18 cellular contexts compared by ENCODE assay signal in genomic region chr16:55506083-55506482, GRCh38. TPM values are rescaled to one million over a fixed set of nuclear protein-coding genes. Genes with fewer than 3 reads are reported as not detected.
DNase-seq lines count a peak whose midpoint lies in the region; ATAC-seq, FAIRE-seq and TF ChIP-seq lines count a peak whose summit lies in the region.
"Had no signal": no experiment of that assay in that cellular context is flagged by ENCODE, and none has a peak within 500 bp of the region (broad histone marks: within the 10 kb centered on the region; RNA-seq: fewer than 3 reads in every experiment).

No MANE protein-coding gene starts in this region.

- H3K4me1 Mint-ChIP-seq in glutamatergic neuron (ENCODE audit: low read depth, unreplicated experiment): peaks cover 10% of the 10 kb centered on the region

- no peaks in the 10 kb centered on the region for H3K36me3 Mint-ChIP-seq in glutamatergic neuron (ENCODE audit: unreplicated experiment)

- H4K20me1 ChIP-seq in HepG2 (ENCODE audit: insufficient read depth, low read length): no peaks in the 10 kb centered on the region

- peak overlapping the region; percentile 59 for H3K4me2 ChIP-seq in HepG2 (ENCODE audit: low read depth, low read length)

- BruUV-seq in HepG2 (replicated peaks; lab: Mats Ljungman, UMichigan): no TSS peak

- peak overlapping the region in 1 of 3 experiments; percentile 31; a peak in 1 of 6 replicates for H3K4me3 ChIP-seq in HepG2 (replicated peaks in 1 of 3; ENCODE audit: insufficient read depth in 1 of 3, low read depth in 2 of 3, low read length in 3 of 3)
- H3K4me3 ChIP-seq: GM23248 had no signal

- in situ Hi-C loops in HepG2 (cut with HindIII; ENCODE audit: extremely low pct_ligation_motif_present, low pct_unique_long_range_greater_than_20kb): no loop called here

- H3K9me3 ChIP-seq in HepG2 (ENCODE audit: low read length): no peaks in the 10 kb centered on the region
- H3K9me3 ChIP-seq: BE2C had no signal

- H3K27ac Mint-ChIP-seq in glutamatergic neuron (ENCODE audit: unreplicated experiment): no peak overlapping the region
- H3K27ac Mint-ChIP-seq: T-helper 17 cell had no signal

- peaks cover 59% of the 10 kb centered on the region for H3K4me1 ChIP-seq in HepG2 (ENCODE audit: insufficient read depth, low read length)

- H3K4me3 Mint-ChIP-seq in glutamatergic neuron (ENCODE audit: unreplicated experiment): no peak overlapping the region
- H3K4me3 Mint-ChIP-seq: T-helper 17 cell had no signal

- DNase-seq in DMS153 treated with DMSO at 0.1 percent for 48 hours (lab: John Stamatoyannopoulos, UW; ENCODE audit: unreplicated experiment) (peak; percentile 52), GM20000 (ENCODE audit: low spot score) (peak; percentile 3), NCI-H748 treated with DMSO at 0.1 percent for 48 hours (lab: John Stamatoyannopoulos, UW) (peak; percentile 1), HepG2 (ENCODE audit: low spot score) (peak; percentile 82), glutamatergic neuron (no peak), D341Med (ENCODE audit: low spot score) (no peak), OCI-M1 (lab: John Stamatoyannopoulos, UW) (no peak)
- DNase-seq: BE2C, GM23248, KBM-7, NCI-H1105 treated with DMSO at 0.1 percent for 48 hours, NCI-H1930, NCI-H526, SHP77 treated with DMSO at 0.1 percent for 48 hours, T-helper 17 cell had no signal

- H3K36me3 ChIP-seq in HepG2 (replicated peaks in 1 of 2; ENCODE audit: control insufficient read depth in 1 of 2, insufficient read depth in 2 of 2, low read length in 2 of 2): no peaks in the 10 kb centered on the region

- no peak overlapping the region for H3K27ac ChIP-seq in HepG2 (ENCODE audit: extremely low read length, insufficient read depth, low read length)
- H3K27ac ChIP-seq: GM23248 had no signal

- H3K79me2 ChIP-seq in HepG2 (ENCODE audit: insufficient read depth, low read length): peaks cover 6% of the 10 kb centered on the region

- H3K27me3 Mint-ChIP-seq in glutamatergic neuron (ENCODE audit: unreplicated experiment): peaks cover 8% of the 10 kb centered on the region

- H3K9me3 Mint-ChIP-seq in glutamatergic neuron (ENCODE audit: unreplicated experiment): no peaks in the 10 kb centered on the region

- intact Hi-C loops in HepG2 (cut with micrococcal nuclease; ENCODE audit: unreplicated experiment): loop anchor here (5.0 kb wide), 1 partner anchor 116 kb away; no protein-coding TSS in a partner anchor

- no peak for TF ChIP-seq EP300 in HepG2 (IDR thresholded peaks at IDR 0.05; ENCODE audit: low read depth in 2 of 2, low read length in 2 of 2)
- no peak for TF ChIP-seq EP300 in HepG2 (CRISPR knock-in tag; IDR thresholded peaks at IDR 0.05; ENCODE audit: borderline replicate concordance)

- WGBS in HepG2 (ENCODE audit: low lambda C conversion rate): 2% methylated on average over 7 of the region's 7 CpGs

- H3K27me3 ChIP-seq in HepG2 (ENCODE audit: control insufficient read depth in 1 of 2, insufficient read depth in 2 of 2, low read length in 2 of 2): no peaks in the 10 kb centered on the region
- H3K27me3 ChIP-seq: BE2C had no signal

- TF ChIP-seq POLR2A in HepG2 (IDR thresholded peaks at IDR 0.05; ENCODE audit: insufficient read depth in 1 of 2, low read depth in 2 of 2, low read length in 2 of 2): no peak

- ATAC-seq in HepG2: peak; percentile 4; the same call in 1 of the 3 replicates
- ATAC-seq in HG02763 (IDR thresholded peaks at IDR 0.05; ENCODE audit: unreplicated experiment): no peak
- ATAC-seq: T-helper 17 cell had no signal

- no peak for FAIRE-seq in HepG2 (lab: Jason Lieb, UNC)
- FAIRE-seq: GM12891, RCC 7860 had no signal

- TF ChIP-seq CTCF in GM20000 (IDR thresholded peaks at IDR 0.05; ENCODE audit: extremely low read depth, missing control alignments) (no peak), HepG2 (CRISPR knock-in tag; IDR thresholded peaks at IDR 0.05) (no peak), glutamatergic neuron (IDR thresholded peaks at IDR 0.05; ENCODE audit: partially characterized antibody, unreplicated experiment) (no peak)

- CTCF ChIA-PET in HepG2 (lab: Yijun Ruan, JAX; ENCODE audit: low intra/inter-chr PET ratio, low total read pairs): no interaction called here

- no peak overlapping the region for H2AFZ ChIP-seq in HepG2 (ENCODE audit: low read length)
- H2AFZ ChIP-seq: GM23248 had no signal

- TF ChIP-seq RAD21 in HepG2 (CRISPR knock-in tag; IDR thresholded peaks at IDR 0.05): no peak

- POLR2A ChIA-PET in HepG2 (lab: Yijun Ruan, JAX): no interaction called here

- no peak overlapping the region for H3K9ac ChIP-seq in HepG2 (ENCODE audit: insufficient read depth, low read depth, low read length)
- H3K9ac ChIP-seq: GM23248 had no signal

TF ChIP-seq in HepG2, 621 proteins besides CTCF, POLR2A, EP300 and RAD21 (continues in another document):
- no peak for TF ChIP-seq ZSCAN31 (CRISPR knock-in tag; IDR thresholded peaks at IDR 0.05; ENCODE audit: low read depth)
- no peak for TF ChIP-seq FOXA1 (IDR thresholded peaks at IDR 0.05)
- TF ChIP-seq FOXA1 (CRISPR knock-in tag; IDR thresholded peaks at IDR 0.05): peak; percentile 90
- no peak for TF ChIP-seq MXD1 (CRISPR knock-in tag; IDR thresholded peaks at IDR 0.05)
- no peak for TF ChIP-seq ZNF800 (CRISPR knock-in tag; IDR thresholded peaks at IDR 0.05)

RNA-seq across cellular contexts. Expression of gene LPCAT2, which starts 2.8 kb away (rescaled TPM):
- 7.7 and 9.9 TPM in 2 replicates for total RNA-seq in HepG2 (2016; rRNA removed; fragmentation: Illumina TruSeq; extraction: Trizol)
- 1.1 and 1.2 TPM in 2 replicates for total RNA-seq in HepG2 (2016; cell fraction: cytosol; rRNA removed; fragmentation: Illumina TruSeq; extraction: Trizol; ENCODE audit: low read depth)
- total RNA-seq in HepG2 (2016; cell fraction: insoluble cytoplasmic fraction; rRNA removed; fragmentation: Illumina TruSeq; extraction: Trizol): 5.5 and 12.0 TPM in 2 replicates
- 1.3 and 1.9 TPM in 2 replicates for total RNA-seq in HepG2 (2016; cell fraction: membrane; rRNA removed; fragmentation: Illumina TruSeq; extraction: Trizol)
- total RNA-seq in HepG2 (2016; cell fraction: nucleus; rRNA removed; fragmentation: Illumina TruSeq; extraction: Trizol): 15.2 and 20.7 TPM in 2 replicates
- 12.5 and 17.6 TPM in 2 replicates for polyA plus RNA-seq in HepG2 (2011; rRNA removed)
- 5.2 and 8.1 TPM in 2 replicates for polyA plus RNA-seq in HepG2 (2011; cell fraction: cytosol; rRNA removed)
- 6.2 and 7.9 TPM in 2 replicates for polyA plus RNA-seq in HepG2 (2011; cell fraction: nucleus; rRNA removed)
- polyA plus RNA-seq in HepG2 (2012): 13.3 and 13.4 TPM in 2 replicates
- polyA plus RNA-seq in HepG2 (2016; cell fraction: cytosol; fragmentation: Illumina TruSeq; extraction: Trizol; ENCODE audit: low read depth): 0.63 and 0.83 TPM in 2 replicates
- polyA plus RNA-seq in HepG2 (2016; cell fraction: insoluble cytoplasmic fraction; fragmentation: Illumina TruSeq; extraction: Trizol; ENCODE audit: low read depth): 6.3 and 6.8 TPM in 2 replicates
- polyA plus RNA-seq in HepG2 (2016; cell fraction: membrane; fragmentation: Illumina TruSeq; extraction: Trizol; ENCODE audit: low read depth): 1.2 and 1.6 TPM in 2 replicates
- 20.8 and 23.5 TPM in 2 replicates for polyA plus RNA-seq in HepG2 (2016; cell fraction: nucleus; fragmentation: Illumina TruSeq; extraction: Trizol; ENCODE audit: insufficient read depth, low read depth)
- polyA minus RNA-seq in HepG2 (2011; rRNA and poly(A)+ RNA removed; ENCODE audit: low replicate concordance): 2.4 and 13.2 TPM in 2 replicates
- 7.6 and 12.2 TPM in 2 replicates for polyA minus RNA-seq in HepG2 (2011; cell fraction: cytosol; rRNA and poly(A)+ RNA removed)
- polyA minus RNA-seq in HepG2 (2011; cell fraction: nucleus; rRNA and poly(A)+ RNA removed): 24.1 and 26.9 TPM in 2 replicates
- 1.8 TPM for total RNA-seq in glutamatergic neuron (ENCODE audit: unreplicated experiment)

RNA-seq across cellular contexts. Expression of gene MMP2, which starts 27.1 kb away (rescaled TPM):
- total RNA-seq in HepG2 (2016; rRNA removed; fragmentation: Illumina TruSeq; extraction: Trizol) (0.29 and 0.31 TPM in 2 replicates), glutamatergic neuron (ENCODE audit: unreplicated experiment) (7.0 TPM)
- total RNA-seq in HepG2 (2016; cell fraction: cytosol; rRNA removed; fragmentation: Illumina TruSeq; extraction: Trizol; ENCODE audit: low read depth): not detected in 2 replicates
- total RNA-seq in HepG2 (2016; cell fraction: insoluble cytoplasmic fraction; rRNA removed; fragmentation: Illumina TruSeq; extraction: Trizol): 0.30 and 0.54 TPM in 2 replicates
- total RNA-seq in HepG2 (2016; cell fraction: membrane; rRNA removed; fragmentation: Illumina TruSeq; extraction: Trizol): 0.10 and 0.87 TPM in 2 replicates
- 0.63 and 1.1 TPM in 2 replicates for total RNA-seq in HepG2 (2016; cell fraction: nucleus; rRNA removed; fragmentation: Illumina TruSeq; extraction: Trizol)
- 1.3 TPM in 2 replicates for polyA plus RNA-seq in HepG2 (2011; rRNA removed)
- 0.74 and 0.94 TPM in 2 replicates for polyA plus RNA-seq in HepG2 (2011; cell fraction: cytosol; rRNA removed)
- polyA plus RNA-seq in HepG2 (2011; cell fraction: nucleus; rRNA removed): 0.84 and 0.92 TPM in 2 replicates
- 0.21 and 0.65 TPM in 2 replicates for polyA plus RNA-seq in HepG2 (2012)
- 0.25 and 0.49 TPM in 2 replicates for polyA plus RNA-seq in HepG2 (2016; cell fraction: cytosol; fragmentation: Illumina TruSeq; extraction: Trizol; ENCODE audit: low read depth)
- polyA plus RNA-seq in HepG2 (2016; cell fraction: insoluble cytoplasmic fraction; fragmentation: Illumina TruSeq; extraction: Trizol; ENCODE audit: low read depth): 0.27 and 0.80 TPM in 2 replicates
- polyA plus RNA-seq in HepG2 (2016; cell fraction: membrane; fragmentation: Illumina TruSeq; extraction: Trizol; ENCODE audit: low read depth): 0.63 and 1.00 TPM in 2 replicates
- 0.67 and 0.96 TPM in 2 replicates for polyA plus RNA-seq in HepG2 (2016; cell fraction: nucleus; fragmentation: Illumina TruSeq; extraction: Trizol; ENCODE audit: insufficient read depth, low read depth)
- polyA minus RNA-seq in HepG2 (2011; rRNA and poly(A)+ RNA removed; ENCODE audit: low replicate concordance): 1.5 and 3.0 TPM in 2 replicates
- polyA minus RNA-seq in HepG2 (2011; cell fraction: cytosol; rRNA and poly(A)+ RNA removed): 1.4 and 1.9 TPM in 2 replicates
- polyA minus RNA-seq in HepG2 (2011; cell fraction: nucleus; rRNA and poly(A)+ RNA removed): 0.75 and 2.6 TPM in 2 replicates
- total RNA-seq: T-helper 17 cell had no signal

Comparison
In these comparisons a context has a peak if more than half of its experiments do, and no peak if none do; other contexts are left out.
1. DNase-seq: peak in DMS153 treated with DMSO at 0.1 percent for 48 hours (single experiment), GM20000 (single experiment), NCI-H748 treated with DMSO at 0.1 percent for 48 hours (single experiment) and HepG2 (single experiment); none in glutamatergic neuron (single experiment), D341Med (single experiment) and OCI-M1 (single experiment).